In the genomic region with DNA sequence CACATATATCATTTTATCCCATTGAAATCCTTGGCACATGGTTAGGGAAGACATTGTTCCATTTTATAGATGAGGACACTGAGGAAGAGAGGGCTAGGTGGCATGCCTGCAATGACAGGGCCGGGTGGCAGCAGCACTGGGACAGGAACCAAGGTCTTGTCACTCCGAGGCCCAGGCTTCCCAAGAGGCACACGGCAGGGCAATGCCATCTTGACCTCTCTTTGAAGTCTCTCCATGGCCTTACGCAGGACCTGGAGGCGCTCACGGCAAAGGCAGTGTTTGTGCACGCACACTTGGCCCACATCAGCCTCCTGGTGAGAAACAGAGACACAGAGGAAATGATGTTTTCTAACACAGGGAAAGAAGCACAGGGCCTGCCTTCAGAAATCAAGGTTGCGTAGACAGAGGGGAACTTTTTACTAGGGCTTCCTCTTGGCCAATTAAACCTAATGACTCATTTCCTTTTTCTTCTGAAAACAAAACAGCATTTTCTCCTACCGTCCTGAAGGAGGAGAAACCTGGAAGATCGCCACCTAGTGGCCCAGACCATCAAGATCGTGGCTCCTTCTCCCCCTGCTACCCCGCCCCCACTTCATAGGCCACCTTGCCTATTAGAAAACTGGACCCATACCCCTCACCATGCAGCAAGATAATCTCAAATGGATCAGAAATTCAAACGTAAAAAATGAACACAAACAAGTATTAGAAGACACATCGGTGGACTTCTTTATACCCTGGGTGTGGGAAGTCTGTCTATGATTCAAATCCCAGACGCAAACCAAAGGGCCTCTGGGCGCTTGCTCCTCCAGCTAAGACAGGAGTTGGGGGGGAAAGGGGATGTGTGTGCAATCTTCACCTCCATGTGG, we compare ENCODE assay signal across 8 cellular contexts.
A peak's percentile ranks its signal among the peaks of the same experiment; 100 is the strongest.
DNase-seq lines count a peak whose midpoint lies in the region; ATAC-seq lines count a peak whose summit lies in the region.

No MANE protein-coding gene starts in this region.

- H3K36me3 Mint-ChIP-seq in activated CD4-positive, alpha-beta memory T cell treated with anti-CD3 and anti-CD28 coated beads for 36 hours = no peaks in the 10 kb centered on the region

- H3K36me3 ChIP-seq in BLaER1 treated with 17β-estradiol and CSF1 and Interleukin-3, amounts not matched to agents 10 nM and 100 nM = no peaks in the 10 kb centered on the region

- peak overlapping the region in 10 of 11 experiments; percentile 54 to 76 (median 64); a peak in 15 of 22 replicates for H3K9ac ChIP-seq in BLaER1 treated with 17β-estradiol and CSF1 and Interleukin-3, amounts not matched to agents 10 nM and 100 nM

- ATAC-seq in HG03432 (IDR thresholded peaks at IDR 0.05; ENCODE audit: unreplicated experiment) = peak; percentile 91

- peaks cover 41 to 68% (median 53%) of the 10 kb centered on the region in 10 experiments for H3K4me1 ChIP-seq in BLaER1 treated with 17β-estradiol and CSF1 and Interleukin-3, amounts not matched to agents 10 nM and 100 nM

- CTCF ChIA-PET in activated CD4-positive, alpha-beta memory T cell treated with anti-CD3 and anti-CD28 coated beads for 36 hours (lab: Charles Lee) = interaction anchor here (0.6 to 1.1 kb wide), 7 partner anchors 13 to 637 kb away, joined by 3 to 8 read pairs (median 4); no protein-coding TSS in a partner anchor

- H3K4me2 ChIP-seq in BLaER1 treated with 17β-estradiol and CSF1 and Interleukin-3, amounts not matched to agents 10 nM and 100 nM = peak overlapping the region; percentile 59 to 93 (median 78)

- H4K20me1 ChIP-seq in BLaER1 treated with 17β-estradiol and CSF1 and Interleukin-3, amounts not matched to agents 10 nM and 100 nM = no peaks in the 10 kb centered on the region

- H3K9me3 Mint-ChIP-seq in activated CD4-positive, alpha-beta memory T cell treated with anti-CD3 and anti-CD28 coated beads for 36 hours = no peaks in the 10 kb centered on the region

- POLR2A ChIA-PET in activated CD4-positive, alpha-beta memory T cell treated with anti-CD3 and anti-CD28 coated beads for 36 hours (lab: Charles Lee) = no interaction called here

- H3K4me1 Mint-ChIP-seq in activated CD4-positive, alpha-beta memory T cell treated with anti-CD3 and anti-CD28 coated beads for 36 hours (ENCODE audit: low read depth) = peaks cover 17% of the 10 kb centered on the region

- H3K9me3 ChIP-seq in BLaER1 treated with 17β-estradiol and CSF1 and Interleukin-3, amounts not matched to agents 10 nM and 100 nM (replicated peaks in 1 of 11) = no peaks in the 10 kb centered on the region

- intact Hi-C loops in activated CD4-positive, alpha-beta memory T cell treated with anti-CD3 and anti-CD28 coated beads for 36 hours (cut with micrococcal nuclease) = loop anchor here (1.0 to 10.0 kb wide), 7 partner anchors 15 to 755 kb away; partner anchors contain the start of gene SP3

- no peaks in the 10 kb centered on the region for H3K27me3 ChIP-seq in BLaER1 treated with 17β-estradiol and CSF1 and Interleukin-3, amounts not matched to agents 10 nM and 100 nM

- H3K4me3 Mint-ChIP-seq in activated CD4-positive, alpha-beta memory T cell treated with anti-CD3 and anti-CD28 coated beads for 36 hours = peak overlapping the region; percentile 43

- peak; percentile 64 for DNase-seq in GM19238 (ENCODE audit: insufficient read length, low spot score)
- DNase-seq in NCI-H69 (lab: John Stamatoyannopoulos, UW) = peak; percentile 75
- DNase-seq in activated CD4-positive, alpha-beta memory T cell treated with anti-CD3 and anti-CD28 coated beads for 36 hours = peak; percentile 90
- peak; percentile 61 for DNase-seq in effector CD4-positive, alpha-beta T cell
- peak; percentile 96 for DNase-seq in medulla oblongata (ENCODE audit: extremely low spot score)
- peak; percentile 64 for DNase-seq in stimulated activated CD8-positive, alpha-beta memory T cell treated with anti-CD3 and anti-CD28 coated beads, Interleukin-12 subunit alpha, Interleukin-12 subunit beta, amount 100 ng/mL, for 24 hours (ENCODE audit: extremely low read depth)

- no peak overlapping the region for H3K4me3 ChIP-seq in BLaER1 treated with 17β-estradiol and CSF1 and Interleukin-3, amounts not matched to agents 10 nM and 100 nM

- H3K27me3 Mint-ChIP-seq in activated CD4-positive, alpha-beta memory T cell treated with anti-CD3 and anti-CD28 coated beads for 36 hours = peaks cover 7% of the 10 kb centered on the region

- peak overlapping the region; percentile 75 to 90 (median 83) for H3K27ac ChIP-seq in BLaER1 treated with 17β-estradiol and CSF1 and Interleukin-3, amounts not matched to agents 10 nM and 100 nM

- peak overlapping the region; percentile 86 for H3K27ac Mint-ChIP-seq in activated CD4-positive, alpha-beta memory T cell treated with anti-CD3 and anti-CD28 coated beads for 36 hours
